ENCODE assay signal across 1 cellular context in the genomic region with DNA sequence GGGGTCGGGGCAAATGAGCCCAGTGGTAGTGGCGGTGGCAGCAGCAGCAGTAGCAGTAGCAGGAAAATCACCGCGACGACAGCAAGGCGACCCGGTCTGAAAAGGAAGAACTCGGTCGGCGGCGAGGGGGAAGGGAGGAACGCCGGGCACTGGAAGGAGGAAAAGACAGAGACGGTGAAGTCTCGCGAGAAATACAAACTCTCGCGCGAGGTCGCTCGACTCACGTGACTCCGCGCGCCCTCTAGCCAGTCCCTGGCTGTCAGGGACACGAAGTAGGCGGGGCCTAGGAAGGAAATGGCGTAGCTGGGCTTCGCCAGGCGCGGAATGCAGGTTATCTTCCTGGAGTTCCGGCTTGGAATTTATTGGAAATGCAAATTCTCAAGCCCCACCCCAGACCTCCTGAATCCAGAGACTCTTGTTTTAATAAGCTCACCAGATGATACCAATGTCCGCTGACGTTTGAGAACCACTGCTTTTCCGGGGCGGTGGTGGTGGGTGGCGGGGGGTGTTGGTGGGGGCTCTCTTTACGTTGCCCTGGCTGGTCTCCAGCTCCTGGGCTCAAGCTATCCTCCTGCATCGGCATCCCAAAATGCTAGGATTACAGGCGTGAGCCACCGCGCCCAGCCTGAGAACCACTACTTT.
TF ChIP-seq lines count a peak whose summit lies in the region.

A gene (minus strand): TSS at position 141 of the 642 bp plus-strand sequence. CDS start 1,333 bp downstream, outside the sequence.

TF ChIP-seq in HepG2, 621 proteins besides CTCF, POLR2A, EP300 and RAD21 (continued from another document and continues in another):
- TF ChIP-seq, protein P1, sequence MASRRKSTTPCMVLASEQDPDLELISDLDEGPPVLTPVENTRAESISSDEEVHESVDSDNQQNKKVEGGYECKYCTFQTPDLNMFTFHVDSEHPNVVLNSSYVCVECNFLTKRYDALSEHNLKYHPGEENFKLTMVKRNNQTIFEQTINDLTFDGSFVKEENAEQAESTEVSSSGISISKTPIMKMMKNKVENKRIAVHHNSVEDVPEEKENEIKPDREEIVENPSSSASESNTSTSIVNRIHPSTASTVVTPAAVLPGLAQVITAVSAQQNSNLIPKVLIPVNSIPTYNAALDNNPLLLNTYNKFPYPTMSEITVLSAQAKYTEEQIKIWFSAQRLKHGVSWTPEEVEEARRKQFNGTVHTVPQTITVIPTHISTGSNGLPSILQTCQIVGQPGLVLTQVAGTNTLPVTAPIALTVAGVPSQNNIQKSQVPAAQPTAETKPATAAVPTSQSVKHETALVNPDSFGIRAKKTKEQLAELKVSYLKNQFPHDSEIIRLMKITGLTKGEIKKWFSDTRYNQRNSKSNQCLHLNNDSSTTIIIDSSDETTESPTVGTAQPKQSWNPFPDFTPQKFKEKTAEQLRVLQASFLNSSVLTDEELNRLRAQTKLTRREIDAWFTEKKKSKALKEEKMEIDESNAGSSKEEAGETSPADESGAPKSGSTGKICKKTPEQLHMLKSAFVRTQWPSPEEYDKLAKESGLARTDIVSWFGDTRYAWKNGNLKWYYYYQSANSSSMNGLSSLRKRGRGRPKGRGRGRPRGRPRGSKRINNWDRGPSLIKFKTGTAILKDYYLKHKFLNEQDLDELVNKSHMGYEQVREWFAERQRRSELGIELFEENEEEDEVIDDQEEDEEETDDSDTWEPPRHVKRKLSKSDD (CRISPR knock-in tag; IDR thresholded peaks at IDR 0.05; ENCODE audit: low read depth): no peak
- TF ChIP-seq ETV5 (CRISPR knock-in tag; IDR thresholded peaks at IDR 0.05; ENCODE audit: borderline replicate concordance) (peak; percentile 63; the same call in 1 of the 2 replicates), GABPB1 (CRISPR knock-in tag; IDR thresholded peaks at IDR 0.05) (peak; percentile 92), SRSF4 (IDR thresholded peaks at IDR 0.05; ENCODE audit: low read depth, low read length, poor library complexity, severe bottlenecking) (no peak), AGO1 (IDR thresholded peaks at IDR 0.05; ENCODE audit: low read depth, low read length, poor library complexity, severe bottlenecking) (no peak), HDAC1 (CRISPR knock-in tag; IDR thresholded peaks at IDR 0.05) (no peak), TCF7L2 (IDR thresholded peaks at IDR 0.05; ENCODE audit: low read depth, low read length) (no peak), CHD2 (IDR thresholded peaks at IDR 0.05; ENCODE audit: low read depth, low read length) (peak; percentile 96), PRMT3 (CRISPR knock-in tag; IDR thresholded peaks at IDR 0.05; ENCODE audit: borderline replicate concordance, low read depth) (no peak), ZNF816 (CRISPR knock-in tag; IDR thresholded peaks at IDR 0.05; ENCODE audit: borderline replicate concordance) (no peak), ZNF776 (CRISPR knock-in tag; IDR thresholded peaks at IDR 0.05) (no peak), SOX13 (IDR thresholded peaks at IDR 0.05) (no peak), SOX13 (CRISPR knock-in tag; conservative IDR thresholded peaks at IDR 0.05 in 1 of 2, IDR thresholded peaks at IDR 0.05 in 1 of 2) (0 out of 4 replicates have a peak, but pooled peaks of 1 of the 2 experiments have one; percentile 6), CENPX (CRISPR knock-in tag; IDR thresholded peaks at IDR 0.05) (no peak), ZNF564 (CRISPR knock-in tag; IDR thresholded peaks at IDR 0.05) (no peak), ZNF441 (CRISPR knock-in tag; IDR thresholded peaks at IDR 0.05; ENCODE audit: borderline replicate concordance) (no peak), NKX3-1 (CRISPR knock-in tag; IDR thresholded peaks at IDR 0.05) (no peak), ZNF160 (CRISPR knock-in tag; IDR thresholded peaks at IDR 0.05) (no peak), ZNF451 (CRISPR knock-in tag; IDR thresholded peaks at IDR 0.05) (no peak), NFE2L1 (CRISPR knock-in tag; IDR thresholded peaks at IDR 0.05; ENCODE audit: borderline replicate concordance) (no peak), FOXM1 (CRISPR knock-in tag; IDR thresholded peaks at IDR 0.05) (no peak), ZSCAN21 (CRISPR knock-in tag; IDR thresholded peaks at IDR 0.05; ENCODE audit: borderline replicate concordance) (no peak), ZFP37 (CRISPR knock-in tag; IDR thresholded peaks at IDR 0.05; ENCODE audit: borderline replicate concordance) (no peak), REXO4 (CRISPR knock-in tag; IDR thresholded peaks at IDR 0.05; ENCODE audit: borderline replicate concordance) (no peak), KAT2B (IDR thresholded peaks at IDR 0.05; ENCODE audit: borderline replicate concordance, low read depth, low read length) (no peak), MTA3 (CRISPR knock-in tag; IDR thresholded peaks at IDR 0.05) (no peak), RBFOX2 (IDR thresholded peaks at IDR 0.05; ENCODE audit: low read depth, low read length) (peak; percentile 60), SCMH1 (CRISPR knock-in tag; IDR thresholded peaks at IDR 0.05; ENCODE audit: borderline replicate concordance) (no peak), ZNF616 (CRISPR knock-in tag; IDR thresholded peaks at IDR 0.05; ENCODE audit: low read depth) (no peak), HNF4A (CRISPR knock-in tag; IDR thresholded peaks at IDR 0.05) (no peak), ZBTB38 (CRISPR knock-in tag; IDR thresholded peaks at IDR 0.05) (no peak), FOXK2 (IDR thresholded peaks at IDR 0.05) (no peak), ZNF7 (CRISPR knock-in tag; IDR thresholded peaks at IDR 0.05) (no peak), ZNF768 (CRISPR knock-in tag; IDR thresholded peaks at IDR 0.05) (no peak), HNRNPUL1 (IDR thresholded peaks at IDR 0.05; ENCODE audit: low read depth, low read length) (no peak)
- TF ChIP-seq, protein P2, sequence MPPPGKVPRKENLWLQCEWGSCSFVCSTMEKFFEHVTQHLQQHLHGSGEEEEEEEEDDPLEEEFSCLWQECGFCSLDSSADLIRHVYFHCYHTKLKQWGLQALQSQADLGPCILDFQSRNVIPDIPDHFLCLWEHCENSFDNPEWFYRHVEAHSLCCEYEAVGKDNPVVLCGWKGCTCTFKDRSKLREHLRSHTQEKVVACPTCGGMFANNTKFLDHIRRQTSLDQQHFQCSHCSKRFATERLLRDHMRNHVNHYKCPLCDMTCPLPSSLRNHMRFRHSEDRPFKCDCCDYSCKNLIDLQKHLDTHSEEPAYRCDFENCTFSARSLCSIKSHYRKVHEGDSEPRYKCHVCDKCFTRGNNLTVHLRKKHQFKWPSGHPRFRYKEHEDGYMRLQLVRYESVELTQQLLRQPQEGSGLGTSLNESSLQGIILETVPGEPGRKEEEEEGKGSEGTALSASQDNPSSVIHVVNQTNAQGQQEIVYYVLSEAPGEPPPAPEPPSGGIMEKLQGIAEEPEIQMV (CRISPR knock-in tag; IDR thresholded peaks at IDR 0.05; ENCODE audit: low read depth): no peak
- TF ChIP-seq, protein P3, sequence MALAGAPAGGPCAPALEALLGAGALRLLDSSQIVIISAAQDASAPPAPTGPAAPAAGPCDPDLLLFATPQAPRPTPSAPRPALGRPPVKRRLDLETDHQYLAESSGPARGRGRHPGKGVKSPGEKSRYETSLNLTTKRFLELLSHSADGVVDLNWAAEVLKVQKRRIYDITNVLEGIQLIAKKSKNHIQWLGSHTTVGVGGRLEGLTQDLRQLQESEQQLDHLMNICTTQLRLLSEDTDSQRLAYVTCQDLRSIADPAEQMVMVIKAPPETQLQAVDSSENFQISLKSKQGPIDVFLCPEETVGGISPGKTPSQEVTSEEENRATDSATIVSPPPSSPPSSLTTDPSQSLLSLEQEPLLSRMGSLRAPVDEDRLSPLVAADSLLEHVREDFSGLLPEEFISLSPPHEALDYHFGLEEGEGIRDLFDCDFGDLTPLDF (CRISPR knock-in tag; IDR thresholded peaks at IDR 0.05): no peak; the same call in 1 of the 2 replicates
- TF ChIP-seq, protein P4, sequence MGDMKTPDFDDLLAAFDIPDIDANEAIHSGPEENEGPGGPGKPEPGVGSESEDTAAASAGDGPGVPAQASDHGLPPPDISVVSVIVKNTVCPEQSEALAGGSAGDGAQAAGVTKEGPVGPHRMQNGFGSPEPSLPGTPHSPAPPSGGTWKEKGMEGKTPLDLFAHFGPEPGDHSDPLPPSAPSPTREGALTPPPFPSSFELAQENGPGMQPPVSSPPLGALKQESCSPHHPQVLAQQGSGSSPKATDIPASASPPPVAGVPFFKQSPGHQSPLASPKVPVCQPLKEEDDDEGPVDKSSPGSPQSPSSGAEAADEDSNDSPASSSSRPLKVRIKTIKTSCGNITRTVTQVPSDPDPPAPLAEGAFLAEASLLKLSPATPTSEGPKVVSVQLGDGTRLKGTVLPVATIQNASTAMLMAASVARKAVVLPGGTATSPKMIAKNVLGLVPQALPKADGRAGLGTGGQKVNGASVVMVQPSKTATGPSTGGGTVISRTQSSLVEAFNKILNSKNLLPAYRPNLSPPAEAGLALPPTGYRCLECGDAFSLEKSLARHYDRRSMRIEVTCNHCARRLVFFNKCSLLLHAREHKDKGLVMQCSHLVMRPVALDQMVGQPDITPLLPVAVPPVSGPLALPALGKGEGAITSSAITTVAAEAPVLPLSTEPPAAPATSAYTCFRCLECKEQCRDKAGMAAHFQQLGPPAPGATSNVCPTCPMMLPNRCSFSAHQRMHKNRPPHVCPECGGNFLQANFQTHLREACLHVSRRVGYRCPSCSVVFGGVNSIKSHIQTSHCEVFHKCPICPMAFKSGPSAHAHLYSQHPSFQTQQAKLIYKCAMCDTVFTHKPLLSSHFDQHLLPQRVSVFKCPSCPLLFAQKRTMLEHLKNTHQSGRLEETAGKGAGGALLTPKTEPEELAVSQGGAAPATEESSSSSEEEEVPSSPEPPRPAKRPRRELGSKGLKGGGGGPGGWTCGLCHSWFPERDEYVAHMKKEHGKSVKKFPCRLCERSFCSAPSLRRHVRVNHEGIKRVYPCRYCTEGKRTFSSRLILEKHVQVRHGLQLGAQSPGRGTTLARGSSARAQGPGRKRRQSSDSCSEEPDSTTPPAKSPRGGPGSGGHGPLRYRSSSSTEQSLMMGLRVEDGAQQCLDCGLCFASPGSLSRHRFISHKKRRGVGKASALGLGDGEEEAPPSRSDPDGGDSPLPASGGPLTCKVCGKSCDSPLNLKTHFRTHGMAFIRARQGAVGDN (CRISPR knock-in tag; IDR thresholded peaks at IDR 0.05): peak; percentile 57
- TF ChIP-seq, protein P5, sequence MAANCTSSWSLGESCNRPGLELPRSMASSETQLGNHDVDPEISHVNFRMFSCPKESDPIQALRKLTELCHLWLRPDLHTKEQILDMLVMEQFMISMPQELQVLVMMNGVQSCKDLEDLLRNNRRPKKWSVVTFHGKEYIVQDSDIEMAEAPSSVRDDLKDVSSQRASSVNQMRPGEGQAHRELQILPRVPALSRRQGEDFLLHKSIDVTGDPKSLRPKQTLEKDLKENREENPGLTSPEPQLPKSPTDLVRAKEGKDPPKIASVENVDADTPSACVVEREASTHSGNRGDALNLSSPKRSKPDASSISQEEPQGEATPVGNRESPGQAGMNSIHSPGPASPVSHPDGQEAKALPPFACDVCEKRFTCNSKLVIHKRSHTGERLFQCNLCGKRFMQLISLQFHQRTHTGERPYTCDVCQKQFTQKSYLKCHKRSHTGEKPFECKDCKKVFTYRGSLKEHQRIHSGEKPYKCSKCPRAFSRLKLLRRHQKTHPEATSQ (CRISPR knock-in tag; IDR thresholded peaks at IDR 0.05; ENCODE audit: borderline replicate concordance): no peak; the same call in 1 of the 2 replicates
- TF ChIP-seq, protein P6, sequence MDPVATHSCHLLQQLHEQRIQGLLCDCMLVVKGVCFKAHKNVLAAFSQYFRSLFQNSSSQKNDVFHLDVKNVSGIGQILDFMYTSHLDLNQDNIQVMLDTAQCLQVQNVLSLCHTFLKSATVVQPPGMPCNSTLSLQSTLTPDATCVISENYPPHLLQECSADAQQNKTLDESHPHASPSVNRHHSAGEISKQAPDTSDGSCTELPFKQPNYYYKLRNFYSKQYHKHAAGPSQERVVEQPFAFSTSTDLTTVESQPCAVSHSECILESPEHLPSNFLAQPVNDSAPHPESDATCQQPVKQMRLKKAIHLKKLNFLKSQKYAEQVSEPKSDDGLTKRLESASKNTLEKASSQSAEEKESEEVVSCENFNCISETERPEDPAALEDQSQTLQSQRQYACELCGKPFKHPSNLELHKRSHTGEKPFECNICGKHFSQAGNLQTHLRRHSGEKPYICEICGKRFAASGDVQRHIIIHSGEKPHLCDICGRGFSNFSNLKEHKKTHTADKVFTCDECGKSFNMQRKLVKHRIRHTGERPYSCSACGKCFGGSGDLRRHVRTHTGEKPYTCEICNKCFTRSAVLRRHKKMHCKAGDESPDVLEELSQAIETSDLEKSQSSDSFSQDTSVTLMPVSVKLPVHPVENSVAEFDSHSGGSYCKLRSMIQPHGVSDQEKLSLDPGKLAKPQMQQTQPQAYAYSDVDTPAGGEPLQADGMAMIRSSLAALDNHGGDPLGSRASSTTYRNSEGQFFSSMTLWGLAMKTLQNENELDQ (CRISPR knock-in tag; IDR thresholded peaks at IDR 0.05; ENCODE audit: borderline replicate concordance): no peak
- TF ChIP-seq, protein P7, sequence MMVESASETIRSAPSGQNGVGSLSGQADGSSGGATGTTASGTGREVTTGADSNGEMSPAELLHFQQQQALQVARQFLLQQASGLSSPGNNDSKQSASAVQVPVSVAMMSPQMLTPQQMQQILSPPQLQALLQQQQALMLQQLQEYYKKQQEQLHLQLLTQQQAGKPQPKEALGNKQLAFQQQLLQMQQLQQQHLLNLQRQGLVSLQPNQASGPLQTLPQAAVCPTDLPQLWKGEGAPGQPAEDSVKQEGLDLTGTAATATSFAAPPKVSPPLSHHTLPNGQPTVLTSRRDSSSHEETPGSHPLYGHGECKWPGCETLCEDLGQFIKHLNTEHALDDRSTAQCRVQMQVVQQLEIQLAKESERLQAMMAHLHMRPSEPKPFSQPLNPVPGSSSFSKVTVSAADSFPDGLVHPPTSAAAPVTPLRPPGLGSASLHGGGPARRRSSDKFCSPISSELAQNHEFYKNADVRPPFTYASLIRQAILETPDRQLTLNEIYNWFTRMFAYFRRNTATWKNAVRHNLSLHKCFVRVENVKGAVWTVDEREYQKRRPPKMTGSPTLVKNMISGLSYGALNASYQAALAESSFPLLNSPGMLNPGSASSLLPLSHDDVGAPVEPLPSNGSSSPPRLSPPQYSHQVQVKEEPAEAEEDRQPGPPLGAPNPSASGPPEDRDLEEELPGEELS (CRISPR knock-in tag; IDR thresholded peaks at IDR 0.05): no peak
